In the genomic region with DNA sequence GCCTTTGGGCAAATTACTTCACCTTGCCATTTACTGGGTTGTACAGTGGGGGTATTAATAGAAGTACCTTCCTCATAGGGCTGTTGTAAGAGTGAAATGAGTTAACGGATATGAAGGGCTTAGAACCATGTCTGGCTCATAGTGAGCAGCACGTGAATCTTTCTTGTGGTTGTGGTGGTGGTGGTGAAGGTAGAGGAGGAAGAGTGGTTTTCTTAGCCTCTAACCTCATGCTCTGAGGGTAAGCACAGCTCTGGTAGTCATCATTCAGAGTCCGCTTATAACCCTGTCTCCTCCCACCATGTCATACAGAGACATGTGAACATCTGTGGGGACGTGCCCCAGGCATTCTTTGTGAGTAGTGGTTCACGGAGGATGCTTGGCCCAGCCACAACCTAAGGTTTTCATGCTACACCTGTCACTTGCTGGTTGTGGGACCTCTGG, we compare ENCODE assay signal across 1 cellular context.
TF ChIP-seq lines count a peak whose summit lies in the region.

No MANE protein-coding gene starts in this region.

TF ChIP-seq in HepG2, 621 proteins besides CTCF, POLR2A, EP300 and RAD21:
- no peak for TF ChIP-seq NR2F6 (IDR thresholded peaks at IDR 0.05)
- TF ChIP-seq NR2F6 (CRISPR knock-in tag; IDR thresholded peaks at IDR 0.05): no peak
- no peak for TF ChIP-seq RAD51 (IDR thresholded peaks at IDR 0.05; ENCODE audit: borderline replicate concordance)
- no peak for TF ChIP-seq ZNF501 (CRISPR knock-in tag; IDR thresholded peaks at IDR 0.05)
- TF ChIP-seq ZFP36L1 (CRISPR knock-in tag; IDR thresholded peaks at IDR 0.05): no peak
- no peak for TF ChIP-seq MLX (CRISPR knock-in tag; IDR thresholded peaks at IDR 0.05)
- no peak for TF ChIP-seq HNF4A (CRISPR knock-in tag; IDR thresholded peaks at IDR 0.05)
- no peak for TF ChIP-seq PRMT3 (CRISPR knock-in tag; IDR thresholded peaks at IDR 0.05; ENCODE audit: borderline replicate concordance, low read depth)
- no peak for TF ChIP-seq ADNP (CRISPR knock-in tag; IDR thresholded peaks at IDR 0.05)
- no peak for TF ChIP-seq ZMYM3 (CRISPR knock-in tag; IDR thresholded peaks at IDR 0.05)
- TF ChIP-seq MYPOP (CRISPR knock-in tag; IDR thresholded peaks at IDR 0.05): no peak
- TF ChIP-seq, protein P1, sequence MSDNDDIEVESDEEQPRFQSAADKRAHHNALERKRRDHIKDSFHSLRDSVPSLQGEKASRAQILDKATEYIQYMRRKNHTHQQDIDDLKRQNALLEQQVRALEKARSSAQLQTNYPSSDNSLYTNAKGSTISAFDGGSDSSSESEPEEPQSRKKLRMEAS (IDR thresholded peaks at IDR 0.05): no peak
- no peak for TF ChIP-seq KMT2A (CRISPR knock-in tag; IDR thresholded peaks at IDR 0.05)
- no peak for TF ChIP-seq PRPF4 (IDR thresholded peaks at IDR 0.05; ENCODE audit: low read depth, low read length, poor library complexity, severe bottlenecking)
- TF ChIP-seq, protein P2, sequence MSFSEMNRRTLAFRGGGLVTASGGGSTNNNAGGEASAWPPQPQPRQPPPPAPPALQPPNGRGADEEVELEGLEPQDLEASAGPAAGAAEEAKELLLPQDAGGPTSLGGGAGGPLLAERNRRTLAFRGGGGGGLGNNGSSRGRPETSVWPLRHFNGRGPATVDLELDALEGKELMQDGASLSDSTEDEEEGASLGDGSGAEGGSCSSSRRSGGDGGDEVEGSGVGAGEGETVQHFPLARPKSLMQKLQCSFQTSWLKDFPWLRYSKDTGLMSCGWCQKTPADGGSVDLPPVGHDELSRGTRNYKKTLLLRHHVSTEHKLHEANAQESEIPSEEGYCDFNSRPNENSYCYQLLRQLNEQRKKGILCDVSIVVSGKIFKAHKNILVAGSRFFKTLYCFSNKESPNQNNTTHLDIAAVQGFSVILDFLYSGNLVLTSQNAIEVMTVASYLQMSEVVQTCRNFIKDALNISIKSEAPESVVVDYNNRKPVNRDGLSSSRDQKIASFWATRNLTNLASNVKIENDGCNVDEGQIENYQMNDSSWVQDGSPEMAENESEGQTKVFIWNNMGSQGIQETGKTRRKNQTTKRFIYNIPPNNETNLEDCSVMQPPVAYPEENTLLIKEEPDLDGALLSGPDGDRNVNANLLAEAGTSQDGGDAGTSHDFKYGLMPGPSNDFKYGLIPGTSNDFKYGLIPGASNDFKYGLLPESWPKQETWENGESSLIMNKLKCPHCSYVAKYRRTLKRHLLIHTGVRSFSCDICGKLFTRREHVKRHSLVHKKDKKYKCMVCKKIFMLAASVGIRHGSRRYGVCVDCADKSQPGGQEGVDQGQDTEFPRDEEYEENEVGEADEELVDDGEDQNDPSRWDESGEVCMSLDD (CRISPR knock-in tag; IDR thresholded peaks at IDR 0.05; ENCODE audit: borderline replicate concordance): no peak
